Comparison of ENCODE assay signal across 8 cellular contexts in the genomic region with DNA sequence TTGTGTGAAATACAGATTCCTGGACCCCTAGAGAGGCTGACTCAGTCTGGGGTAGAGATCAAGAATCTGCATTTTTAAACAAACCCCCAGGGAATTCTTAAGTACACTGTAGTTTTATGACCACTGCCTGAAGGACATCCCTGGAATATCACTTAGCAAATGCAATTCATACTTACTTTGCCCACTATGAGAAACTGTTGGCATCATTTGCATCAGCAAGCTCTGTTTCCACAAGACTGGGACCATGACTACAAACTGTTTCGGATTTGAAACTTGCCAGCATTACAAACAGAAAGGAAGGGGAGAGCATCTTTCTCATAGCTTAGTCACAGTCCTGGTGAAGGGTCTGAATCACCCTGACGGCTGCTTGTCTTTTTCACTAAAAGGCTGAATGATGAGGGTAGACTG.
DNase-seq lines count a peak whose midpoint lies in the region; ATAC-seq and TF ChIP-seq lines count a peak whose summit lies in the region.

No MANE protein-coding gene starts in this region.

- intact Hi-C loops in activated T-helper 2 cell treated with anti-CD3 and anti-CD28 coated beads, Interferon-gamma antibody, Interleukin-2, Interleukin-4, amounts not matched to agents 10 μg/mL and 5 μg/mL and 100 μg/mL, durations not matched to agents 14 hours and 24 hours and 36 hours (cut with micrococcal nuclease): loop anchor here (2.0 to 10.0 kb wide), 4 partner anchors 126 to 634 kb away; a partner anchor contains a TSS
- intact Hi-C loops in lower lobe of right lung (cut with DNase I): no loop called here

- H3K36me3 Mint-ChIP-seq in HFFc6 (ENCODE audit: low read depth): no peaks in the 10 kb centered on the region
- H3K36me3 Mint-ChIP-seq in activated T-helper 2 cell treated with anti-CD3 and anti-CD28 coated beads, Interferon-gamma antibody, Interleukin-2, Interleukin-4, amounts not matched to agents 10 μg/mL and 5 μg/mL and 100 μg/mL, durations not matched to agents 14 hours and 24 hours and 36 hours (ENCODE audit: low read depth): no peaks in the 10 kb centered on the region
- H3K36me3 Mint-ChIP-seq in progenitor cell of endocrine pancreas (ENCODE audit: insufficient read depth): no peaks in the 10 kb centered on the region

- H3K4me3 ChIP-seq in lower lobe of right lung: no peak overlapping the region

- H3K4me3 Mint-ChIP-seq in HFFc6 (peak overlapping the region; percentile 78), progenitor cell of endocrine pancreas (ENCODE audit: low read depth) (no peak overlapping the region)
- no peak overlapping the region for H3K4me3 Mint-ChIP-seq in activated T-helper 2 cell treated with anti-CD3 and anti-CD28 coated beads, Interferon-gamma antibody, Interleukin-2, Interleukin-4, amounts not matched to agents 10 μg/mL and 5 μg/mL and 100 μg/mL, durations not matched to agents 14 hours and 24 hours and 36 hours (ENCODE audit: low read depth)

- DNase-seq in AG08396 (ENCODE audit: low spot score) (peak; percentile 72), HFFc6 (peak; percentile 95), lower lobe of right lung (no peak), DMS114 treated with DMSO at 0.1 percent for 48 hours (lab: John Stamatoyannopoulos, UW; ENCODE audit: unreplicated experiment) (no peak), progenitor cell of endocrine pancreas (ENCODE audit: low spot score, unreplicated experiment) (no peak), NCI-H2196 (lab: John Stamatoyannopoulos, UW; ENCODE audit: unreplicated experiment) (no peak), RPMI8226 (no peak)
- DNase-seq in activated T-helper 2 cell treated with anti-CD3 and anti-CD28 coated beads, Interferon-gamma antibody, Interleukin-2, Interleukin-4, amounts not matched to agents 10 μg/mL and 5 μg/mL and 100 μg/mL, durations not matched to agents 14 hours and 24 hours and 36 hours (ENCODE audit: low spot score): no peak

- peaks cover 54% of the 10 kb centered on the region for H3K4me1 ChIP-seq in lower lobe of right lung

- no peak overlapping the region for H3K27ac ChIP-seq in lower lobe of right lung

- no peak for TF ChIP-seq CTCF in HFFc6 (IDR thresholded peaks at IDR 0.05)
- no peak for TF ChIP-seq CTCF in lower lobe of right lung (IDR thresholded peaks at IDR 0.05)
- no peak for TF ChIP-seq CTCF in progenitor cell of endocrine pancreas (IDR thresholded peaks at IDR 0.05; ENCODE audit: unreplicated experiment)

- H3K9me3 Mint-ChIP-seq in HFFc6 (no peaks in the 10 kb centered on the region), progenitor cell of endocrine pancreas (ENCODE audit: low read depth) (no peaks in the 10 kb centered on the region)
- no peaks in the 10 kb centered on the region for H3K9me3 Mint-ChIP-seq in activated T-helper 2 cell treated with anti-CD3 and anti-CD28 coated beads, Interferon-gamma antibody, Interleukin-2, Interleukin-4, amounts not matched to agents 10 μg/mL and 5 μg/mL and 100 μg/mL, durations not matched to agents 14 hours and 24 hours and 36 hours

- no peaks in the 10 kb centered on the region for H3K27me3 ChIP-seq in lower lobe of right lung (ENCODE audit: low read depth)

- no peaks in the 10 kb centered on the region for H3K36me3 ChIP-seq in lower lobe of right lung

- H3K9me3 ChIP-seq in lower lobe of right lung: no peaks in the 10 kb centered on the region

- H3K27me3 Mint-ChIP-seq in HFFc6 (ENCODE audit: insufficient read depth) (no peaks in the 10 kb centered on the region), progenitor cell of endocrine pancreas (no peaks in the 10 kb centered on the region)
- no peaks in the 10 kb centered on the region for H3K27me3 Mint-ChIP-seq in activated T-helper 2 cell treated with anti-CD3 and anti-CD28 coated beads, Interferon-gamma antibody, Interleukin-2, Interleukin-4, amounts not matched to agents 10 μg/mL and 5 μg/mL and 100 μg/mL, durations not matched to agents 14 hours and 24 hours and 36 hours (ENCODE audit: low read depth)

- H3K27ac Mint-ChIP-seq in HFFc6 (peak overlapping the region; percentile 97), progenitor cell of endocrine pancreas (no peak overlapping the region)
- H3K27ac Mint-ChIP-seq in activated T-helper 2 cell treated with anti-CD3 and anti-CD28 coated beads, Interferon-gamma antibody, Interleukin-2, Interleukin-4, amounts not matched to agents 10 μg/mL and 5 μg/mL and 100 μg/mL, durations not matched to agents 14 hours and 24 hours and 36 hours: peak overlapping the region; percentile 54

- H3K4me1 Mint-ChIP-seq in HFFc6 (ENCODE audit: low read depth) (peaks cover 84% of the 10 kb centered on the region), progenitor cell of endocrine pancreas (ENCODE audit: low read depth) (peaks cover 30% of the 10 kb centered on the region)
- H3K4me1 Mint-ChIP-seq in activated T-helper 2 cell treated with anti-CD3 and anti-CD28 coated beads, Interferon-gamma antibody, Interleukin-2, Interleukin-4, amounts not matched to agents 10 μg/mL and 5 μg/mL and 100 μg/mL, durations not matched to agents 14 hours and 24 hours and 36 hours (ENCODE audit: low read depth): peaks cover 72% of the 10 kb centered on the region

- ATAC-seq in lower lobe of right lung: peak; percentile 41 to 73

Comparison
In these comparisons a context has a peak if more than half of its experiments do, and no peak if none do; other contexts are left out.
1. DNase-seq: peak in AG08396 (single experiment) and HFFc6 (single experiment); none in activated T-helper 2 cell treated with anti-CD3 and anti-CD28 coated beads, Interferon-gamma antibody, Interleukin-2, Interleukin-4, amounts not matched to agents 10 μg/mL and 5 μg/mL and 100 μg/mL, durations not matched to agents 14 hours and 24 hours and 36 hours (single experiment), lower lobe of right lung (single experiment), DMS114 treated with DMSO at 0.1 percent for 48 hours (single experiment), progenitor cell of endocrine pancreas (single experiment), NCI-H2196 (single experiment) and RPMI8226 (single experiment).